ENCODE assay signal across 1 cellular context in the genomic region with DNA sequence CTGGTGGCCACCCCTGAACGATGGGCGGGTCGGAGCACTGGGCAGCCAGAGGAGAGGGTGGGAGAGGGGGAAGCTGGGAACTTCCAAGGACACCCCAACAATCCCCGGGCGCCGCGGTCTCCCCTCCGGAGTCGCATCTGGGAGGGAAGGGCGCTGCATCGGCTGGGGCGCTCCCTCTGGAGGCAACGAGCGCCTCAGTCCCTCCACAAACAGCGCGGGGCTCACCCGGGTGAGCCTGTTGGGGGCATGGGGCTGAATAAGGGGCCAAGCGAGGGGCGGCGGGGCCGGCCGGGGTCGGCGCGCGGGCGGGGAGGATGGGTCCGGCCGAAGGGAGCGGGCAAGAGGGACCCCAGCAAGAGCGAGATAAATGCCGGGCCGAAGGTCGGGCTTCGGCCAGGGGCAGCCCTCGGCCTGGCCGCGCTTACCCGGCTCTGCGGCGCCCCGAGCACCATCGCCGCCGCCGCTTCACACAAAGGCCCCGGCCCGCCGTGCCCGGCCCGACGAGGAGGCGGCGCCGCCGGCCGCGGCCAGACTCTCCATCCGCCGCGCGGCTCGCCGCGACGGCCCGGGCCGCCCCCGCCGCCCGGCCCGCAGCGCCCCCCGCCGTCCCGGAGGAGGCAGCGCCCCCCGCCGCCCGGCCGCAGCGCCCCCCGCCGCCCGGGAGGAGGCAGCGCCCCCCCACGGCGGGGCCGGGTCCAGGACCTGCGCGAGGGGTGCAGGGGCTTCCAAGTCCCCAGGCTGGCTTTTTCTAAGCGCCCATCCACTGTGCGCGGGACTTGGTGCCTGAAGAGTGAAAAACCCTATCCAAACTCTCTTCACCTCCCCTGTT.
TF ChIP-seq lines count a peak whose summit lies in the region.

A gene with protein sequence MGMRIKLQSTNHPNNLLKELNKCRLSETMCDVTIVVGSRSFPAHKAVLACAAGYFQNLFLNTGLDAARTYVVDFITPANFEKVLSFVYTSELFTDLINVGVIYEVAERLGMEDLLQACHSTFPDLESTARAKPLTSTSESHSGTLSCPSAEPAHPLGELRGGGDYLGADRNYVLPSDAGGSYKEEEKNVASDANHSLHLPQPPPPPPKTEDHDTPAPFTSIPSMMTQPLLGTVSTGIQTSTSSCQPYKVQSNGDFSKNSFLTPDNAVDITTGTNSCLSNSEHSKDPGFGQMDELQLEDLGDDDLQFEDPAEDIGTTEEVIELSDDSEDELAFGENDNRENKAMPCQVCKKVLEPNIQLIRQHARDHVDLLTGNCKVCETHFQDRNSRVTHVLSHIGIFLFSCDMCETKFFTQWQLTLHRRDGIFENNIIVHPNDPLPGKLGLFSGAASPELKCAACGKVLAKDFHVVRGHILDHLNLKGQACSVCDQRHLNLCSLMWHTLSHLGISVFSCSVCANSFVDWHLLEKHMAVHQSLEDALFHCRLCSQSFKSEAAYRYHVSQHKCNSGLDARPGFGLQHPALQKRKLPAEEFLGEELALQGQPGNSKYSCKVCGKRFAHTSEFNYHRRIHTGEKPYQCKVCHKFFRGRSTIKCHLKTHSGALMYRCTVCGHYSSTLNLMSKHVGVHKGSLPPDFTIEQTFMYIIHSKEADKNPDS (minus strand): TSS at position 567 of the 829 bp plus-strand sequence. CDS start 1,629 bp downstream, outside the sequence.

TF ChIP-seq in GM12878, 131 proteins besides CTCF, POLR2A, EP300 and RAD21 (continued from another document):
- TF ChIP-seq CEBPB (IDR thresholded peaks at IDR 0.05; ENCODE audit: borderline replicate concordance in 1 of 2, low read depth in 2 of 2, low read length in 2 of 2) = no peak
- TF ChIP-seq POLR2AphosphoS2 (IDR thresholded peaks at IDR 0.05; ENCODE audit: low read depth, low read length) = no peak
- TF ChIP-seq SPI1 (IDR thresholded peaks at IDR 0.05; ENCODE audit: borderline replicate concordance, insufficient read depth, low read depth, low read length) = no peak
- TF ChIP-seq NR2F1 (conservative IDR thresholded peaks at IDR 0.05) = peak; percentile 63
- peak; percentile 53; the same call in 1 of the 2 replicates for TF ChIP-seq POLR2AphosphoS5 (IDR thresholded peaks at IDR 0.05; ENCODE audit: low read length)
- TF ChIP-seq BCL11A (IDR thresholded peaks at IDR 0.05; ENCODE audit: low read depth, low read length) = no peak
- TF ChIP-seq, protein P1, sequence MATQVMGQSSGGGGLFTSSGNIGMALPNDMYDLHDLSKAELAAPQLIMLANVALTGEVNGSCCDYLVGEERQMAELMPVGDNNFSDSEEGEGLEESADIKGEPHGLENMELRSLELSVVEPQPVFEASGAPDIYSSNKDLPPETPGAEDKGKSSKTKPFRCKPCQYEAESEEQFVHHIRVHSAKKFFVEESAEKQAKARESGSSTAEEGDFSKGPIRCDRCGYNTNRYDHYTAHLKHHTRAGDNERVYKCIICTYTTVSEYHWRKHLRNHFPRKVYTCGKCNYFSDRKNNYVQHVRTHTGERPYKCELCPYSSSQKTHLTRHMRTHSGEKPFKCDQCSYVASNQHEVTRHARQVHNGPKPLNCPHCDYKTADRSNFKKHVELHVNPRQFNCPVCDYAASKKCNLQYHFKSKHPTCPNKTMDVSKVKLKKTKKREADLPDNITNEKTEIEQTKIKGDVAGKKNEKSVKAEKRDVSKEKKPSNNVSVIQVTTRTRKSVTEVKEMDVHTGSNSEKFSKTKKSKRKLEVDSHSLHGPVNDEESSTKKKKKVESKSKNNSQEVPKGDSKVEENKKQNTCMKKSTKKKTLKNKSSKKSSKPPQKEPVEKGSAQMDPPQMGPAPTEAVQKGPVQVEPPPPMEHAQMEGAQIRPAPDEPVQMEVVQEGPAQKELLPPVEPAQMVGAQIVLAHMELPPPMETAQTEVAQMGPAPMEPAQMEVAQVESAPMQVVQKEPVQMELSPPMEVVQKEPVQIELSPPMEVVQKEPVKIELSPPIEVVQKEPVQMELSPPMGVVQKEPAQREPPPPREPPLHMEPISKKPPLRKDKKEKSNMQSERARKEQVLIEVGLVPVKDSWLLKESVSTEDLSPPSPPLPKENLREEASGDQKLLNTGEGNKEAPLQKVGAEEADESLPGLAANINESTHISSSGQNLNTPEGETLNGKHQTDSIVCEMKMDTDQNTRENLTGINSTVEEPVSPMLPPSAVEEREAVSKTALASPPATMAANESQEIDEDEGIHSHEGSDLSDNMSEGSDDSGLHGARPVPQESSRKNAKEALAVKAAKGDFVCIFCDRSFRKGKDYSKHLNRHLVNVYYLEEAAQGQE (IDR thresholded peaks at IDR 0.05; ENCODE audit: low read depth, low read length) = no peak
- no peak for TF ChIP-seq IKZF2 (IDR thresholded peaks at IDR 0.05)
- TF ChIP-seq, protein P2, sequence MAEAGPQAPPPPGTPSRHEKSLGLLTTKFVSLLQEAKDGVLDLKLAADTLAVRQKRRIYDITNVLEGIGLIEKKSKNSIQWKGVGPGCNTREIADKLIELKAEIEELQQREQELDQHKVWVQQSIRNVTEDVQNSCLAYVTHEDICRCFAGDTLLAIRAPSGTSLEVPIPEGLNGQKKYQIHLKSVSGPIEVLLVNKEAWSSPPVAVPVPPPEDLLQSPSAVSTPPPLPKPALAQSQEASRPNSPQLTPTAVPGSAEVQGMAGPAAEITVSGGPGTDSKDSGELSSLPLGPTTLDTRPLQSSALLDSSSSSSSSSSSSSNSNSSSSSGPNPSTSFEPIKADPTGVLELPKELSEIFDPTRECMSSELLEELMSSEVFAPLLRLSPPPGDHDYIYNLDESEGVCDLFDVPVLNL (IDR thresholded peaks at IDR 0.05; ENCODE audit: low read depth, low read length) = no peak
- no peak for TF ChIP-seq SIX5 (IDR thresholded peaks at IDR 0.05; ENCODE audit: low read depth, low read length, severe bottlenecking)
- TF ChIP-seq EGR1 (IDR thresholded peaks at IDR 0.05; ENCODE audit: borderline replicate concordance in 1 of 2, low read depth in 2 of 2, low read length in 2 of 2) = peak in 1 of 2 experiments; percentile 79; a peak in 2 of 3 replicates
- no peak for TF ChIP-seq CBX5 (IDR thresholded peaks at IDR 0.05; ENCODE audit: low read depth)
